Comparison of ENCODE assay signal across 27 cellular contexts in genomic region chr4:38036548-38036947, GRCh38.
DNase-seq lines count a peak whose midpoint lies in the region; ATAC-seq and TF ChIP-seq lines count a peak whose summit lies in the region.
"Had no signal": no experiment of that assay in that cellular context is flagged by ENCODE, and none has a peak within 500 bp of the region (broad histone marks: within the 10 kb centered on the region; RNA-seq: fewer than 3 reads in every experiment).

No MANE protein-coding gene starts in this region.

- H3K4me3 Mint-ChIP-seq in HFFc6 (no peak overlapping the region), endothelial cell (ENCODE audit: unreplicated experiment) (no peak overlapping the region)
- no peak overlapping the region for H3K4me3 Mint-ChIP-seq in activated CD8-positive, alpha-beta T cell treated with anti-CD3 and anti-CD28 coated beads, Interleukin-2, amount 10 ng/mL, durations not matched to agents 7 days and 5 days
- H3K4me3 Mint-ChIP-seq: B cell; CD8-positive, alpha-beta T cell had no signal

- peak overlapping the region; percentile 74 for H3K27ac Mint-ChIP-seq in HFFc6
- no peak overlapping the region for H3K27ac Mint-ChIP-seq in activated CD8-positive, alpha-beta T cell treated with anti-CD3 and anti-CD28 coated beads, Interleukin-2, amount 10 ng/mL, durations not matched to agents 7 days and 5 days
- no peak overlapping the region for H3K27ac Mint-ChIP-seq in endothelial cell (ENCODE audit: unreplicated experiment)
- H3K27ac Mint-ChIP-seq: B cell; CD8-positive, alpha-beta T cell had no signal

- no peak overlapping the region for H3K4me3 ChIP-seq in right atrium auricular region
- no peak overlapping the region for H3K4me3 ChIP-seq in thyroid gland (replicated peaks in 1 of 3)
- no peak overlapping the region for H3K4me3 ChIP-seq in effector memory CD4-positive, alpha-beta T cell (ENCODE audit: insufficient read depth, low read depth, low read length, poor library complexity, severe bottlenecking)
- H3K4me3 ChIP-seq: GM12878, SJSA1 had no signal

- H3K9me3 ChIP-seq in right atrium auricular region (no peaks in the 10 kb centered on the region), thyroid gland (no peaks in the 10 kb centered on the region)
- H3K9me3 ChIP-seq in effector memory CD4-positive, alpha-beta T cell (ENCODE audit: control insufficient read depth, low read length): no peaks in the 10 kb centered on the region
- H3K9me3 ChIP-seq: Caco-2, SJSA1 had no signal

- peak; percentile 26 for ATAC-seq in Right ventricle myocardium inferior
- no peak for ATAC-seq in activated CD8-positive, alpha-beta T cell treated with anti-CD3 and anti-CD28 coated beads, Interleukin-2, amount 10 ng/mL, durations not matched to agents 7 days and 5 days
- ATAC-seq: CD8-positive, alpha-beta T cell; GM12878; PC-3 had no signal

- H3K27me3 Mint-ChIP-seq in HFFc6 (ENCODE audit: insufficient read depth) (no peaks in the 10 kb centered on the region), endothelial cell (ENCODE audit: unreplicated experiment) (no peaks in the 10 kb centered on the region)
- H3K27me3 Mint-ChIP-seq in activated CD8-positive, alpha-beta T cell treated with anti-CD3 and anti-CD28 coated beads, Interleukin-2, amount 10 ng/mL, durations not matched to agents 7 days and 5 days (ENCODE audit: low read depth): no peaks in the 10 kb centered on the region
- H3K27me3 Mint-ChIP-seq: B cell had no signal

- no peak for TF ChIP-seq POLR2A in thyroid gland (IDR thresholded peaks at IDR 0.05)

- no peaks in the 10 kb centered on the region for H3K4me1 ChIP-seq in right atrium auricular region
- H3K4me1 ChIP-seq in thyroid gland: peaks cover 6 to 7% of the 10 kb centered on the region in 2 donors
- H3K4me1 ChIP-seq in effector memory CD4-positive, alpha-beta T cell (ENCODE audit: control insufficient read depth, insufficient read depth, low read length, poor library complexity, severe bottlenecking): no peaks in the 10 kb centered on the region
- H3K4me1 ChIP-seq: Caco-2, SJSA1 had no signal

- peaks cover 34% of the 10 kb centered on the region for H3K4me1 Mint-ChIP-seq in HFFc6 (ENCODE audit: low read depth)
- H3K4me1 Mint-ChIP-seq in activated CD8-positive, alpha-beta T cell treated with anti-CD3 and anti-CD28 coated beads, Interleukin-2, amount 10 ng/mL, durations not matched to agents 7 days and 5 days (ENCODE audit: low read depth): no peaks in the 10 kb centered on the region
- no peaks in the 10 kb centered on the region for H3K4me1 Mint-ChIP-seq in endothelial cell (ENCODE audit: unreplicated experiment)
- H3K4me1 Mint-ChIP-seq: B cell had no signal

- intact Hi-C loops in Right ventricle myocardium inferior (cut with DNase I): loop anchor here (10.0 kb wide), 1 partner anchor 372 kb away; no protein-coding TSS in a partner anchor
- intact Hi-C loops in thyroid gland (cut with DNase I): loop anchor here (5.0 to 10.0 kb wide), 2 partner anchors 234 to 432 kb away; no protein-coding TSS in a partner anchor

- H3K9me3 Mint-ChIP-seq in HFFc6: no peaks in the 10 kb centered on the region
- H3K9me3 Mint-ChIP-seq in activated CD8-positive, alpha-beta T cell treated with anti-CD3 and anti-CD28 coated beads, Interleukin-2, amount 10 ng/mL, durations not matched to agents 7 days and 5 days (ENCODE audit: insufficient read depth): no peaks in the 10 kb centered on the region
- H3K9me3 Mint-ChIP-seq in endothelial cell (ENCODE audit: unreplicated experiment): no peaks in the 10 kb centered on the region
- H3K9me3 Mint-ChIP-seq: CD8-positive, alpha-beta T cell had no signal

- H3K27me3 ChIP-seq in right atrium auricular region (no peaks in the 10 kb centered on the region), thyroid gland (no peaks in the 10 kb centered on the region)
- no peaks in the 10 kb centered on the region for H3K27me3 ChIP-seq in effector memory CD4-positive, alpha-beta T cell (replicated peaks; ENCODE audit: control insufficient read depth, insufficient read depth, low read length, poor library complexity, severe bottlenecking)
- H3K27me3 ChIP-seq: SJSA1 had no signal

- H3K27ac ChIP-seq in right atrium auricular region: no peak overlapping the region
- H3K27ac ChIP-seq in thyroid gland: peak overlapping the region in 2 of 3 donors; percentile 19 to 57
- no peak overlapping the region for H3K27ac ChIP-seq in effector memory CD4-positive, alpha-beta T cell (ENCODE audit: insufficient read depth, low read length, poor library complexity, severe bottlenecking)
- H3K27ac ChIP-seq: 22Rv1, C4-2B, SJSA1 had no signal

- peaks cover 14% of the 10 kb centered on the region; the same call in 1 of the 2 replicates for H3K36me3 Mint-ChIP-seq in HFFc6 (ENCODE audit: low read depth)
- H3K36me3 Mint-ChIP-seq in activated CD8-positive, alpha-beta T cell treated with anti-CD3 and anti-CD28 coated beads, Interleukin-2, amount 10 ng/mL, durations not matched to agents 7 days and 5 days (ENCODE audit: low read depth): peaks cover 27% of the 10 kb centered on the region
- H3K36me3 Mint-ChIP-seq in endothelial cell (ENCODE audit: low read depth, unreplicated experiment): peaks cover 7% of the 10 kb centered on the region

- no peak for DNase-seq in Right ventricle myocardium inferior (ENCODE audit: missing footprints)
- DNase-seq in right atrium auricular region (ENCODE audit: low spot score): no peak
- DNase-seq in HFFc6: no peak
- DNase-seq in myocyte (ENCODE audit: low read depth): peak; percentile 53
- DNase-seq in thyroid gland: no peak
- no peak for DNase-seq in activated CD8-positive, alpha-beta T cell treated with anti-CD3 and anti-CD28 coated beads, Interleukin-2, amount 10 ng/mL, durations not matched to agents 7 days and 5 days
- no peak for DNase-seq in effector memory CD4-positive, alpha-beta T cell
- no peak for DNase-seq in endothelial cell (ENCODE audit: low spot score)
- DNase-seq: Caco-2; CD8-positive, alpha-beta T cell; DMS79; EL; GDM1; Kasumi-1; NCI-H1092 treated with DMSO at 0.1 percent for 48 hours; NCI-H1436; NCI-H187; NCI-H2081 treated with DMSO at 0.1 percent for 48 hours; NCI-H2171; NCI-H345; NCI-H510A treated with DMSO at 0.1 percent for 48 hours; PC-3 had no signal

- H3K36me3 ChIP-seq in right atrium auricular region (peaks cover 33% of the 10 kb centered on the region), thyroid gland (peaks cover 0 to 13% of the 10 kb centered on the region in 2 donors)
- peaks cover 6% of the 10 kb centered on the region for H3K36me3 ChIP-seq in effector memory CD4-positive, alpha-beta T cell (ENCODE audit: control insufficient read depth, insufficient read depth, low read length)

- no peak for TF ChIP-seq CTCF in right atrium auricular region (IDR thresholded peaks at IDR 0.05)
- TF ChIP-seq CTCF in HFFc6 (IDR thresholded peaks at IDR 0.05): no peak
- no peak for TF ChIP-seq CTCF in thyroid gland (IDR thresholded peaks at IDR 0.05)
- no peak for TF ChIP-seq CTCF in endothelial cell (IDR thresholded peaks at IDR 0.05; ENCODE audit: unreplicated experiment)

- 77 to 81% methylated on average over 4 of the region's 4 CpGs for WGBS in thyroid gland, 2 donors

- POLR2A ChIA-PET in activated CD8-positive, alpha-beta T cell treated with anti-CD3 and anti-CD28 coated beads, Interleukin-2, amount 10 ng/mL, durations not matched to agents 7 days and 5 days (lab: Charles Lee): no interaction called here

- CTCF ChIA-PET in activated CD8-positive, alpha-beta T cell treated with anti-CD3 and anti-CD28 coated beads, Interleukin-2, amount 10 ng/mL, durations not matched to agents 7 days and 5 days (lab: Charles Lee): interaction anchor here (0.7 to 3.1 kb wide), 9 partner anchors 58 to 435 kb away, joined by 3 to 26 read pairs (median 11); partner anchors contain the start of gene PGM2

Comparison
In these comparisons a context has a peak if more than half of its experiments do, and no peak if none do; other contexts are left out.
1. H3K27ac ChIP-seq: peak in thyroid gland (2 of 3); none in right atrium auricular region (0 of 2) and effector memory CD4-positive, alpha-beta T cell (single experiment).